Comparison of ENCODE assay signal across 1 cellular context in genomic region chr3:53243785-53244184, GRCh38.
TF ChIP-seq lines count a peak whose summit lies in the region.

No MANE protein-coding gene starts in this region.

TF ChIP-seq in H1, 55 proteins besides CTCF, POLR2A, EP300 and RAD21 (continued from another document):
- TF ChIP-seq USF2 (IDR thresholded peaks at IDR 0.05; ENCODE audit: low read length) = no peak
TF ChIP-seq in H1: peak in this region for 1.
